ENCODE assay signal across 11 cellular contexts in genomic region chr14:99267871-99268775, GRCh38. TPM values are rescaled to one million over a fixed set of nuclear protein-coding genes. Genes with fewer than 3 reads are reported as not detected.
DNase-seq lines count a peak whose midpoint lies in the region.
"Had no signal": no experiment of that assay in that cellular context is flagged by ENCODE, and none has a peak within 500 bp of the region (broad histone marks: within the 10 kb centered on the region; RNA-seq: fewer than 3 reads in every experiment).

No MANE protein-coding gene starts in this region.

- H3K27me3 Mint-ChIP-seq in activated CD4-positive, alpha-beta memory T cell treated with anti-CD3 and anti-CD28 coated beads for 36 hours, result peaks cover 1% of the 10 kb centered on the region

- H3K4me1 Mint-ChIP-seq in activated CD4-positive, alpha-beta memory T cell treated with anti-CD3 and anti-CD28 coated beads for 36 hours (ENCODE audit: low read depth), result peaks cover 46% of the 10 kb centered on the region

- H3K4me3 ChIP-seq in iPS-18a (ENCODE audit: low read length) (peak overlapping the region; percentile 74), thymus (ENCODE audit: low read length) (peak overlapping the region; percentile 99)

- H3K36me3 ChIP-seq in iPS-18a (ENCODE audit: control insufficient read depth, low read depth, low read length), result no peaks in the 10 kb centered on the region
- peaks cover 7% of the 10 kb centered on the region for H3K36me3 ChIP-seq in thymus (ENCODE audit: control insufficient read depth, insufficient read depth)

- POLR2A ChIA-PET in activated CD4-positive, alpha-beta memory T cell treated with anti-CD3 and anti-CD28 coated beads for 36 hours (lab: Charles Lee), result interaction anchor here (0.5 to 19.8 kb wide), 17 partner anchors 7 to 1291 kb away, joined by 3 to 425 read pairs (median 6); no protein-coding TSS in a partner anchor

- H3K27ac ChIP-seq in iPS-18a (ENCODE audit: low read length) (no peak overlapping the region), thymus (ENCODE audit: low read depth) (peak overlapping the region; percentile 98)
- H3K27ac ChIP-seq: parathyroid adenoma had no signal

- peaks cover 31% of the 10 kb centered on the region for H3K4me1 ChIP-seq in iPS-18a (ENCODE audit: control insufficient read depth, low read depth, low read length)
- peaks cover 7% of the 10 kb centered on the region for H3K4me1 ChIP-seq in thymus (ENCODE audit: control insufficient read depth, insufficient read depth, low read length)

- no peaks in the 10 kb centered on the region for H3K9me3 Mint-ChIP-seq in activated CD4-positive, alpha-beta memory T cell treated with anti-CD3 and anti-CD28 coated beads for 36 hours

- H3K27me3 ChIP-seq in iPS-18a (ENCODE audit: control insufficient read depth, insufficient read depth, low read length), result peaks cover 79% of the 10 kb centered on the region
- peaks cover under 1% of the 10 kb centered on the region for H3K27me3 ChIP-seq in thymus (ENCODE audit: control insufficient read depth, insufficient read depth)

- peak overlapping the region; percentile 96 for H3K4me3 Mint-ChIP-seq in activated CD4-positive, alpha-beta memory T cell treated with anti-CD3 and anti-CD28 coated beads for 36 hours

- 8% methylated on average over 15 of the region's 15 CpGs for WGBS in thymus

- peak overlapping the region; percentile 100 for H3K27ac Mint-ChIP-seq in activated CD4-positive, alpha-beta memory T cell treated with anti-CD3 and anti-CD28 coated beads for 36 hours

- DNase-seq in activated CD8-positive, alpha-beta memory T cell treated with anti-CD3 and anti-CD28 coated beads for 24 hours, result peak; percentile 81
- no peak for DNase-seq in activated CD8-positive, alpha-beta memory T cell treated with anti-CD3 and anti-CD28 coated beads, Interleukin-2, amount 50 U/mL, for 4 hours
- peak; percentile 76 for DNase-seq in activated CD4-positive, alpha-beta memory T cell treated with anti-CD3 and anti-CD28 coated beads for 36 hours
- DNase-seq in COLO668 (lab: John Stamatoyannopoulos, UW; ENCODE audit: unreplicated experiment) (no peak), dedifferentiated amniotic fluid mesenchymal stem cell (ENCODE audit: extremely low spot score) (no peak), NCI-H128 (lab: John Stamatoyannopoulos, UW; ENCODE audit: unreplicated experiment) (no peak)
- DNase-seq: NCI-H226, T1000 had no signal

- H3K36me3 Mint-ChIP-seq in activated CD4-positive, alpha-beta memory T cell treated with anti-CD3 and anti-CD28 coated beads for 36 hours, result peaks cover 51% of the 10 kb centered on the region

- H3K9me3 ChIP-seq in iPS-18a (ENCODE audit: control insufficient read depth, low read depth, low read length) (no peaks in the 10 kb centered on the region), thymus (ENCODE audit: control insufficient read depth) (no peaks in the 10 kb centered on the region)

- intact Hi-C loops in activated CD4-positive, alpha-beta memory T cell treated with anti-CD3 and anti-CD28 coated beads for 36 hours (cut with micrococcal nuclease), result loop anchor here (1.0 to 10.0 kb wide), 11 partner anchors 8 to 1811 kb away; partner anchors contain the start of gene EVL

- H3K9ac ChIP-seq in iPS-18a (ENCODE audit: low read length), result no peak overlapping the region
- H3K9ac ChIP-seq: parathyroid adenoma had no signal

- CTCF ChIA-PET in activated CD4-positive, alpha-beta memory T cell treated with anti-CD3 and anti-CD28 coated beads for 36 hours (lab: Charles Lee), result interaction anchor here (0.6 to 10.4 kb wide), 19 partner anchors 10 to 1294 kb away, joined by 3 to 130 read pairs (median 7); no protein-coding TSS in a partner anchor

RNA-seq across cellular contexts. Expression of gene BCL11B, which starts 3.9 kb away (rescaled TPM):
- total RNA-seq in activated CD4-positive, alpha-beta memory T cell treated with anti-CD3 and anti-CD28 coated beads for 36 hours, result 10 to 100 TPM; 48.9 to 49.1 TPM
- 15.1 TPM for polyA plus RNA-seq in thymus

Comparison
In these comparisons a context has a peak if more than half of its experiments do, and no peak if none do; other contexts are left out.
1. DNase-seq: peak in activated CD8-positive, alpha-beta memory T cell treated with anti-CD3 and anti-CD28 coated beads for 24 hours (single experiment) and activated CD4-positive, alpha-beta memory T cell treated with anti-CD3 and anti-CD28 coated beads for 36 hours (single experiment); none in activated CD8-positive, alpha-beta memory T cell treated with anti-CD3 and anti-CD28 coated beads, Interleukin-2, amount 50 U/mL, for 4 hours (single experiment), COLO668 (single experiment), dedifferentiated amniotic fluid mesenchymal stem cell (single experiment) and NCI-H128 (single experiment).